19 cellular contexts compared by ENCODE assay signal in genomic region chr12:28777603-28778365, GRCh38.
DNase-seq lines count a peak whose midpoint lies in the region; ATAC-seq and TF ChIP-seq lines count a peak whose summit lies in the region.
"Had no signal": no experiment of that assay in that cellular context is flagged by ENCODE, and none has a peak within 500 bp of the region (broad histone marks: within the 10 kb centered on the region; RNA-seq: fewer than 3 reads in every experiment).

No MANE protein-coding gene starts in this region.

- no peaks in the 10 kb centered on the region for H3K9me3 ChIP-seq in MM.1S (replicated peaks; ENCODE audit: insufficient read depth, low read length)
- H3K9me3 ChIP-seq: BLaER1 treated with 17β-estradiol and CSF1 and Interleukin-3, amounts not matched to agents 10 nM and 100 nM had no signal

- no peaks in the 10 kb centered on the region for H4K20me1 ChIP-seq in MM.1S (ENCODE audit: insufficient read depth, low read length)
- H4K20me1 ChIP-seq: BLaER1 treated with 17β-estradiol and CSF1 and Interleukin-3, amounts not matched to agents 10 nM and 100 nM had no signal

- H3K9ac ChIP-seq in MM.1S (ENCODE audit: low read length) = peak overlapping the region; percentile 24; the same call in 1 of the 2 replicates
- H3K9ac ChIP-seq: BLaER1 treated with 17β-estradiol and CSF1 and Interleukin-3, amounts not matched to agents 10 nM and 100 nM had no signal

- H3K79me2 ChIP-seq in MM.1S (ENCODE audit: low read length) = no peaks in the 10 kb centered on the region

- no peak for DNase-seq in activated naive CD8-positive, alpha-beta T cell treated with anti-CD3 and anti-CD28 coated beads, Interleukin-2, amount 50 U/mL, for 24 hours
- DNase-seq in activated naive CD8-positive, alpha-beta T cell treated with anti-CD3 and anti-CD28 coated beads for 36 hours = no peak
- DNase-seq in MM.1S = peak; percentile 85
- peak in 2 of 3 experiments; percentile 0 to 2 for DNase-seq in effector memory CD8-positive, alpha-beta T cell
- no peak for DNase-seq in GM13977 (ENCODE audit: low spot score)
- no peak for DNase-seq in pons (ENCODE audit: low spot score)
- DNase-seq: CD8-positive, alpha-beta memory T cell; DND-41; GDM1; HCEC 1CT; MV-4-11; NCI-H1417 treated with DMSO at 0.1 percent for 48 hours; NCI-H2029; NCI-H510A treated with DMSO at 0.1 percent for 48 hours; NCI-H82 had no signal

- peak overlapping the region; percentile 64 for H3K4me2 ChIP-seq in MM.1S (ENCODE audit: low read depth, low read length)
- H3K4me2 ChIP-seq: BLaER1 treated with 17β-estradiol and CSF1 and Interleukin-3, amounts not matched to agents 10 nM and 100 nM had no signal

- H3K9me2 ChIP-seq in MM.1S (replicated peaks; ENCODE audit: insufficient read depth, low read length) = no peaks in the 10 kb centered on the region

- peaks cover 22% of the 10 kb centered on the region for H3K4me1 ChIP-seq in MM.1S (ENCODE audit: low read length)

- H3K4me3 Mint-ChIP-seq in activated naive CD8-positive, alpha-beta T cell treated with anti-CD3 and anti-CD28 coated beads, Interleukin-2, amount 50 U/mL, for 24 hours = no peak overlapping the region
- H3K4me3 Mint-ChIP-seq in activated naive CD8-positive, alpha-beta T cell treated with anti-CD3 and anti-CD28 coated beads for 36 hours = no peak overlapping the region
- peak overlapping the region in 1 of 2 donors; percentile 47 for H3K4me3 Mint-ChIP-seq in effector memory CD8-positive, alpha-beta T cell

- no peaks in the 10 kb centered on the region for H3K36me3 Mint-ChIP-seq in activated naive CD8-positive, alpha-beta T cell treated with anti-CD3 and anti-CD28 coated beads, Interleukin-2, amount 50 U/mL, for 24 hours (ENCODE audit: low read depth)
- no peaks in the 10 kb centered on the region for H3K36me3 Mint-ChIP-seq in activated naive CD8-positive, alpha-beta T cell treated with anti-CD3 and anti-CD28 coated beads for 36 hours
- no peaks in the 10 kb centered on the region for H3K36me3 Mint-ChIP-seq in effector memory CD8-positive, alpha-beta T cell (ENCODE audit: insufficient read depth)
- H3K36me3 Mint-ChIP-seq: CD8-positive, alpha-beta memory T cell had no signal

- H3F3A ChIP-seq in MM.1S (ENCODE audit: insufficient read depth, low read length) = peaks cover 21% of the 10 kb centered on the region

- peak; percentile 36 for ATAC-seq in activated naive CD8-positive, alpha-beta T cell treated with anti-CD3 and anti-CD28 coated beads, Interleukin-2, amount 50 U/mL, for 24 hours
- ATAC-seq in effector memory CD8-positive, alpha-beta T cell (replicated peaks) = peak; percentile 70
- ATAC-seq in HG03439 (IDR thresholded peaks at IDR 0.05; ENCODE audit: unreplicated experiment) (no peak), GM21529 (IDR thresholded peaks at IDR 0.05; ENCODE audit: unreplicated experiment) (no peak)
- ATAC-seq: Panc1 had no signal

- no peaks in the 10 kb centered on the region for H3K9me3 Mint-ChIP-seq in activated naive CD8-positive, alpha-beta T cell treated with anti-CD3 and anti-CD28 coated beads, Interleukin-2, amount 50 U/mL, for 24 hours
- no peaks in the 10 kb centered on the region for H3K9me3 Mint-ChIP-seq in activated naive CD8-positive, alpha-beta T cell treated with anti-CD3 and anti-CD28 coated beads for 36 hours
- no peaks in the 10 kb centered on the region for H3K9me3 Mint-ChIP-seq in effector memory CD8-positive, alpha-beta T cell
- H3K9me3 Mint-ChIP-seq: CD8-positive, alpha-beta memory T cell had no signal

- peak overlapping the region; percentile 83 for H3K27ac ChIP-seq in MM.1S (ENCODE audit: low read length)
- H3K27ac ChIP-seq: BLaER1 treated with 17β-estradiol and CSF1 and Interleukin-3, amounts not matched to agents 10 nM and 100 nM had no signal

- H3K36me3 ChIP-seq in MM.1S (replicated peaks; ENCODE audit: insufficient read depth, low read length) = no peaks in the 10 kb centered on the region
- H3K36me3 ChIP-seq: BLaER1 treated with 17β-estradiol and CSF1 and Interleukin-3, amounts not matched to agents 10 nM and 100 nM had no signal

- in situ Hi-C loops in GM13977 (cut with MboI; ENCODE audit: low pct_unique_long_range_greater_than_20kb, low sequenced_read_pairs, unreplicated experiment) = no loop called here

- H3K27me3 Mint-ChIP-seq in activated naive CD8-positive, alpha-beta T cell treated with anti-CD3 and anti-CD28 coated beads, Interleukin-2, amount 50 U/mL, for 24 hours = peaks cover 2% of the 10 kb centered on the region
- H3K27me3 Mint-ChIP-seq in activated naive CD8-positive, alpha-beta T cell treated with anti-CD3 and anti-CD28 coated beads for 36 hours = peaks cover 7% of the 10 kb centered on the region
- H3K27me3 Mint-ChIP-seq in effector memory CD8-positive, alpha-beta T cell = no peaks in the 10 kb centered on the region
- H3K27me3 Mint-ChIP-seq: CD8-positive, alpha-beta memory T cell had no signal

- no peak overlapping the region for H2AFZ ChIP-seq in MM.1S (ENCODE audit: low read length)

- TF ChIP-seq CTCF in MM.1S (IDR thresholded peaks at IDR 0.05; ENCODE audit: low read length) (no peak), GM13977 (IDR thresholded peaks at IDR 0.05; ENCODE audit: extremely low read depth, insufficient read depth, missing control alignments) (no peak)

- no peak overlapping the region for H3K27ac Mint-ChIP-seq in activated naive CD8-positive, alpha-beta T cell treated with anti-CD3 and anti-CD28 coated beads, Interleukin-2, amount 50 U/mL, for 24 hours
- no peak overlapping the region for H3K27ac Mint-ChIP-seq in activated naive CD8-positive, alpha-beta T cell treated with anti-CD3 and anti-CD28 coated beads for 36 hours
- peak overlapping the region in 1 of 2 donors; percentile 9 for H3K27ac Mint-ChIP-seq in effector memory CD8-positive, alpha-beta T cell
- H3K27ac Mint-ChIP-seq: CD8-positive, alpha-beta memory T cell had no signal

- no peaks in the 10 kb centered on the region for H3K27me3 ChIP-seq in MM.1S (replicated peaks; ENCODE audit: insufficient read depth, low read length)
- H3K27me3 ChIP-seq: BLaER1 treated with 17β-estradiol and CSF1 and Interleukin-3, amounts not matched to agents 10 nM and 100 nM had no signal

- H3K4me1 Mint-ChIP-seq in activated naive CD8-positive, alpha-beta T cell treated with anti-CD3 and anti-CD28 coated beads, Interleukin-2, amount 50 U/mL, for 24 hours = peaks cover 2% of the 10 kb centered on the region
- H3K4me1 Mint-ChIP-seq in activated naive CD8-positive, alpha-beta T cell treated with anti-CD3 and anti-CD28 coated beads for 36 hours = no peaks in the 10 kb centered on the region
- H3K4me1 Mint-ChIP-seq in effector memory CD8-positive, alpha-beta T cell (ENCODE audit: low read depth in 2 of 2) = no peaks in the 10 kb centered on the region

- H3K4me3 ChIP-seq in MM.1S (ENCODE audit: low read length) = peak overlapping the region; percentile 26
- H3K4me3 ChIP-seq: BLaER1 treated with 17β-estradiol and CSF1 and Interleukin-3, amounts not matched to agents 10 nM and 100 nM had no signal

Comparison
In these comparisons a context has a peak if more than half of its experiments do, and no peak if none do; other contexts are left out.
1. ATAC-seq: peak in activated naive CD8-positive, alpha-beta T cell treated with anti-CD3 and anti-CD28 coated beads, Interleukin-2, amount 50 U/mL, for 24 hours (single experiment) and effector memory CD8-positive, alpha-beta T cell (single experiment); none in HG03439 (single experiment) and GM21529 (single experiment).
2. DNase-seq: peak in MM.1S (single experiment) and effector memory CD8-positive, alpha-beta T cell (2 of 3); none in activated naive CD8-positive, alpha-beta T cell treated with anti-CD3 and anti-CD28 coated beads, Interleukin-2, amount 50 U/mL, for 24 hours (single experiment), activated naive CD8-positive, alpha-beta T cell treated with anti-CD3 and anti-CD28 coated beads for 36 hours (single experiment), GM13977 (single experiment) and pons (single experiment).